In genomic region chr4:81003549-81004240, GRCh38 we compare ENCODE assay signal across 12 cellular contexts. TPM values are rescaled to one million over a fixed set of nuclear protein-coding genes. Genes with fewer than 3 reads are reported as not detected.
DNase-seq lines count a peak whose midpoint lies in the region; ATAC-seq lines count a peak whose summit lies in the region.
"Had no signal": no experiment of that assay in that cellular context is flagged by ENCODE, and none has a peak within 500 bp of the region (broad histone marks: within the 10 kb centered on the region; RNA-seq: fewer than 3 reads in every experiment).

No MANE protein-coding gene starts in this region.

- no peak overlapping the region for H3K27ac Mint-ChIP-seq in central memory CD8-positive, alpha-beta T cell (ENCODE audit: low read depth)
- H3K27ac Mint-ChIP-seq in activated T-helper 2 cell treated with anti-CD3 and anti-CD28 coated beads, Interferon-gamma antibody, Interleukin-2, Interleukin-4, amounts not matched to agents 10 μg/mL and 5 μg/mL and 100 μg/mL, durations not matched to agents 14 hours and 24 hours and 36 hours = no peak overlapping the region
- H3K27ac Mint-ChIP-seq: CD4-positive, CD25-positive, alpha-beta regulatory T cell had no signal

- H3K9me3 Mint-ChIP-seq in central memory CD8-positive, alpha-beta T cell = no peaks in the 10 kb centered on the region
- H3K9me3 Mint-ChIP-seq in activated T-helper 2 cell treated with anti-CD3 and anti-CD28 coated beads, Interferon-gamma antibody, Interleukin-2, Interleukin-4, amounts not matched to agents 10 μg/mL and 5 μg/mL and 100 μg/mL, durations not matched to agents 14 hours and 24 hours and 36 hours = no peaks in the 10 kb centered on the region

- intact Hi-C loops in activated T-helper 2 cell treated with anti-CD3 and anti-CD28 coated beads, Interferon-gamma antibody, Interleukin-2, Interleukin-4, amounts not matched to agents 10 μg/mL and 5 μg/mL and 100 μg/mL, durations not matched to agents 14 hours and 24 hours and 36 hours (cut with micrococcal nuclease) = no loop called here

- H3K36me3 Mint-ChIP-seq in central memory CD8-positive, alpha-beta T cell (ENCODE audit: insufficient read depth) = no peaks in the 10 kb centered on the region
- H3K36me3 Mint-ChIP-seq in activated T-helper 2 cell treated with anti-CD3 and anti-CD28 coated beads, Interferon-gamma antibody, Interleukin-2, Interleukin-4, amounts not matched to agents 10 μg/mL and 5 μg/mL and 100 μg/mL, durations not matched to agents 14 hours and 24 hours and 36 hours (ENCODE audit: low read depth) = no peaks in the 10 kb centered on the region
- H3K36me3 Mint-ChIP-seq: CD4-positive, CD25-positive, alpha-beta regulatory T cell had no signal

- ATAC-seq in GM18511 (IDR thresholded peaks at IDR 0.05; ENCODE audit: unreplicated experiment) = peak; percentile 99
- peak; percentile 99 for ATAC-seq in GM21447 (IDR thresholded peaks at IDR 0.05; ENCODE audit: unreplicated experiment)
- ATAC-seq in HG03097 (IDR thresholded peaks at IDR 0.05; ENCODE audit: low FRiP score, unreplicated experiment) = peak; percentile 100
- peak; percentile 10 for ATAC-seq in central memory CD8-positive, alpha-beta T cell (replicated peaks; ENCODE audit: extremely low read depth, poor library complexity, severe bottlenecking)
- ATAC-seq: left ventricle myocardium superior had no signal

- H3K4me3 Mint-ChIP-seq in central memory CD8-positive, alpha-beta T cell = no peak overlapping the region
- H3K4me3 Mint-ChIP-seq in activated T-helper 2 cell treated with anti-CD3 and anti-CD28 coated beads, Interferon-gamma antibody, Interleukin-2, Interleukin-4, amounts not matched to agents 10 μg/mL and 5 μg/mL and 100 μg/mL, durations not matched to agents 14 hours and 24 hours and 36 hours (ENCODE audit: low read depth) = no peak overlapping the region
- H3K4me3 Mint-ChIP-seq: CD4-positive, CD25-positive, alpha-beta regulatory T cell had no signal

- peaks cover 10% of the 10 kb centered on the region for H3K4me1 Mint-ChIP-seq in central memory CD8-positive, alpha-beta T cell
- no peaks in the 10 kb centered on the region for H3K4me1 Mint-ChIP-seq in activated T-helper 2 cell treated with anti-CD3 and anti-CD28 coated beads, Interferon-gamma antibody, Interleukin-2, Interleukin-4, amounts not matched to agents 10 μg/mL and 5 μg/mL and 100 μg/mL, durations not matched to agents 14 hours and 24 hours and 36 hours (ENCODE audit: low read depth)
- H3K4me1 Mint-ChIP-seq: CD4-positive, CD25-positive, alpha-beta regulatory T cell had no signal

- no peak for DNase-seq in central memory CD8-positive, alpha-beta T cell (ENCODE audit: low spot score in 2 of 2)
- no peak for DNase-seq in iPS-NIHi7 (ENCODE audit: extremely low spot score)
- no peak for DNase-seq in activated T-helper 2 cell treated with anti-CD3 and anti-CD28 coated beads, Interferon-gamma antibody, Interleukin-2, Interleukin-4, amounts not matched to agents 10 μg/mL and 5 μg/mL and 100 μg/mL, durations not matched to agents 14 hours and 24 hours and 36 hours (ENCODE audit: low spot score)
- no peak for DNase-seq in middle frontal gyrus (ENCODE audit: extremely low spot score, low spot score)
- no peak for DNase-seq in COLO829 (ENCODE audit: low spot score)
- DNase-seq: CD4-positive, CD25-positive, alpha-beta regulatory T cell; Kasumi-1; left ventricle myocardium superior; NCI-H446 treated with DMSO at 0.1 percent for 48 hours had no signal

- H3K27me3 Mint-ChIP-seq in central memory CD8-positive, alpha-beta T cell = peaks cover 24% of the 10 kb centered on the region
- H3K27me3 Mint-ChIP-seq in activated T-helper 2 cell treated with anti-CD3 and anti-CD28 coated beads, Interferon-gamma antibody, Interleukin-2, Interleukin-4, amounts not matched to agents 10 μg/mL and 5 μg/mL and 100 μg/mL, durations not matched to agents 14 hours and 24 hours and 36 hours (ENCODE audit: low read depth) = peaks cover 5% of the 10 kb centered on the region

RNA-seq across cellular contexts. Expression of gene BMP3, which starts 26.8 kb away (rescaled TPM):
- not detected in 2 replicates for total RNA-seq in activated T-helper 2 cell treated with anti-CD3 and anti-CD28 coated beads, Interferon-gamma antibody, Interleukin-2, Interleukin-4, amounts not matched to agents 10 μg/mL and 5 μg/mL and 100 μg/mL, durations not matched to agents 14 hours and 24 hours and 36 hours
- total RNA-seq: CD4-positive, CD25-positive, alpha-beta regulatory T cell; left ventricle myocardium superior had no signal

Comparison
In these comparisons a context has a peak if more than half of its experiments do, and no peak if none do; other contexts are left out.
1. ATAC-seq: peak in every context shown above with its lines; median percentile 100 in HG03097; 99 in GM18511; 99 in GM21447; 10 in central memory CD8-positive, alpha-beta T cell.